ENCODE assay signal across 8 cellular contexts in genomic region chr6:135909737-135910387, GRCh38. TPM values are rescaled to one million over a fixed set of nuclear protein-coding genes. Genes with fewer than 3 reads are reported as not detected.
DNase-seq lines count a peak whose midpoint lies in the region; FAIRE-seq and TF ChIP-seq lines count a peak whose summit lies in the region.

No MANE protein-coding gene starts in this region.

- TF ChIP-seq CTCF in GM12874 (IDR thresholded peaks at IDR 0.05; ENCODE audit: insufficient read depth, low read depth, low read length) = peak; percentile 71

- no peaks in the 10 kb centered on the region for H3K9me3 Mint-ChIP-seq in activated naive CD4-positive, alpha-beta T cell treated with anti-CD3 and anti-CD28 coated beads, Interleukin-2, amount 50 U/mL, for 24 hours

- in situ Hi-C loops in SK-MEL-5 (cut with HindIII; ENCODE audit: low pct_unique_long_range_greater_than_20kb, low sequenced_read_pairs) = no loop called here

- peak overlapping the region; percentile 51 for H3K27ac Mint-ChIP-seq in activated naive CD4-positive, alpha-beta T cell treated with anti-CD3 and anti-CD28 coated beads, Interleukin-2, amount 50 U/mL, for 24 hours

- no peak for TF ChIP-seq POLR2A in H54 (IDR thresholded peaks at IDR 0.05; ENCODE audit: low read depth, low read length)

- H3K36me3 Mint-ChIP-seq in activated naive CD4-positive, alpha-beta T cell treated with anti-CD3 and anti-CD28 coated beads, Interleukin-2, amount 50 U/mL, for 24 hours = no peaks in the 10 kb centered on the region

- DNase-seq in H54 (ENCODE audit: insufficient read length, low spot score) (peak; percentile 5), LoVo (ENCODE audit: low spot score) (peak; percentile 49), SK-MEL-5 (ENCODE audit: low read depth, low spot score) (peak; percentile 82), iris pigment epithelial cell (ENCODE audit: low read depth) (peak; percentile 69), T1000 (lab: John Stamatoyannopoulos, UW) (no peak)
- peak; percentile 14 for DNase-seq in stimulated activated CD8-positive, alpha-beta memory T cell treated with anti-CD3 and anti-CD28 coated beads, Interleukin-4, amount 100 ng/mL, for 24 hours (ENCODE audit: low read depth)

- H3K27me3 Mint-ChIP-seq in activated naive CD4-positive, alpha-beta T cell treated with anti-CD3 and anti-CD28 coated beads, Interleukin-2, amount 50 U/mL, for 24 hours = no peaks in the 10 kb centered on the region

- no peak for FAIRE-seq in H54 (lab: Jason Lieb, UNC)

- H3K4me3 Mint-ChIP-seq in activated naive CD4-positive, alpha-beta T cell treated with anti-CD3 and anti-CD28 coated beads, Interleukin-2, amount 50 U/mL, for 24 hours = no peak overlapping the region

- H3K4me1 Mint-ChIP-seq in activated naive CD4-positive, alpha-beta T cell treated with anti-CD3 and anti-CD28 coated beads, Interleukin-2, amount 50 U/mL, for 24 hours = peaks cover 15% of the 10 kb centered on the region

RNA-seq across cellular contexts. Expression of gene PDE7B, which starts 58.4 kb away (rescaled TPM):
- 7.0 and 7.1 TPM in 2 replicates for total RNA-seq in SK-MEL-5 (2014; rRNA removed; shearing (Covaris generic))
- polyA plus RNA-seq in SK-MEL-5 (2015; cell fraction: cytosol; rRNA removed) = 5.0 and 7.7 TPM in 2 replicates
- polyA plus RNA-seq in SK-MEL-5 (2015; cell fraction: nucleus; rRNA removed) = 5.4 and 6.3 TPM in 2 replicates
